Comparison of ENCODE assay signal across 1 cellular context in the genomic region with DNA sequence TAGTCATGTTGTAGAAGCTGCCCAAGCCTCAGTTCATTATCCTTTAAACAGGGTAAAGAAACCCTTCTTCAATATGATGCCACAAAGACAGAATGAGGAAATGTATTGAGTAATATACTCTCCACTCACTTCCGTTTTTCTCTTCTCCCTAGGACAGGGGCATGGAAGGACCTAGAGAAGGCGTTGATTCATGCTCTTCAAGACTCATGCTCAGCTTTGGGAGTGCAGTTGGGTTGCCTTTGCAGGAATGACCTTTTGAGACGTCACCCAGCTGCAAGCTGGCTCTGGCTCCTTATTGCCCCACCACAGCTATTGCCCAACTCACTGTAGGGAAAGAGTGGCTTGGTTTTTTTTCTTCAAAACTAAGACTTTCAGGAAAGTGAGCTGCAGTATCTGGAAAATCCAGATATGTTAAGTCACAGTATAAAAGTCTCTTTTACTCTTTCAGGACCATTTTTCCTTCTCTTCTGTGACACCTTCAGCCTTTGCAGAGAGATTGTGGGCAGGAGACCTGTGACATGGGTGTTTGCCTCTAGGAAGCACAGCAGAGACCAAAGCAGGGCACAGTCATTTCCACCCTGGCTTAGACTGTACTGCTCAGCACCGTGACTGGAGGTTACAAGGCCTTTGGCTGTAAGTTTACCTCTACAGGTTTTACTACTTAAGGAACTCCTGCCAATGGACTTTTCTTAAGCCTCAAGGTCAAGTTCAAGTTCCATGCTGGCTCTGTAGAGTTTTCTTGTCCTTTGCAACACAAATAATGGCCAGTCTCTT.
TF ChIP-seq lines count a peak whose summit lies in the region.

No MANE protein-coding gene starts in this region.

TF ChIP-seq in SK-N-SH, 30 proteins besides CTCF, POLR2A, EP300 and RAD21 (continued from another document):
- TF ChIP-seq YY1 (IDR thresholded peaks at IDR 0.05; ENCODE audit: low read depth) (no peak), CHD2 (IDR thresholded peaks at IDR 0.05; ENCODE audit: low read length, partially characterized antibody) (no peak), EZH2phosphoT487 (IDR thresholded peaks at IDR 0.05; ENCODE audit: borderline replicate concordance, low read depth) (no peak), NFIC (IDR thresholded peaks at IDR 0.05; ENCODE audit: borderline replicate concordance) (no peak)
- TF ChIP-seq, protein P1, sequence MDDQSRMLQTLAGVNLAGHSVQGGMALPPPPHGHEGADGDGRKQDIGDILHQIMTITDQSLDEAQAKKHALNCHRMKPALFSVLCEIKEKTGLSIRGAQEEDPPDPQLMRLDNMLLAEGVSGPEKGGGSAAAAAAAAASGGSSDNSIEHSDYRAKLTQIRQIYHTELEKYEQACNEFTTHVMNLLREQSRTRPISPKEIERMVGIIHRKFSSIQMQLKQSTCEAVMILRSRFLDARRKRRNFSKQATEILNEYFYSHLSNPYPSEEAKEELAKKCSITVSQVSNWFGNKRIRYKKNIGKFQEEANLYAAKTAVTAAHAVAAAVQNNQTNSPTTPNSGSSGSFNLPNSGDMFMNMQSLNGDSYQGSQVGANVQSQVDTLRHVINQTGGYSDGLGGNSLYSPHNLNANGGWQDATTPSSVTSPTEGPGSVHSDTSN (IDR thresholded peaks at IDR 0.05) = no peak
- TF ChIP-seq, protein P2, sequence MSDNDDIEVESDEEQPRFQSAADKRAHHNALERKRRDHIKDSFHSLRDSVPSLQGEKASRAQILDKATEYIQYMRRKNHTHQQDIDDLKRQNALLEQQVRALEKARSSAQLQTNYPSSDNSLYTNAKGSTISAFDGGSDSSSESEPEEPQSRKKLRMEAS (IDR thresholded peaks at IDR 0.05; ENCODE audit: low read depth) = no peak
TF ChIP-seq in SK-N-SH: peak in this region for 0.
